8 cellular contexts compared by ENCODE assay signal in genomic region chr11:35077709-35078695, GRCh38.
DNase-seq lines count a peak whose midpoint lies in the region; ATAC-seq and TF ChIP-seq lines count a peak whose summit lies in the region.

No MANE protein-coding gene starts in this region.

- no peaks in the 10 kb centered on the region for H3K36me3 ChIP-seq in osteoblast (ENCODE audit: insufficient read depth, low read length)

- TF ChIP-seq POLR2A in NB4 (IDR thresholded peaks at IDR 0.05; ENCODE audit: extremely low read depth, insufficient read length): no peak

- peaks cover 27% of the 10 kb centered on the region for H3K4me1 ChIP-seq in osteoblast (ENCODE audit: insufficient read depth, low read length)

- TF ChIP-seq CTCF in NB4 (IDR thresholded peaks at IDR 0.05; ENCODE audit: low read depth, low read length) (no peak), osteoblast (IDR thresholded peaks at IDR 0.05; ENCODE audit: extremely low read depth, low read depth, low read length) (no peak)

- H2AFZ ChIP-seq in osteoblast (ENCODE audit: low read length): peak overlapping the region; percentile 70

- H3K4me2 ChIP-seq in osteoblast (ENCODE audit: insufficient read depth, low read length): peak overlapping the region; percentile 21

- peak; percentile 87 for DNase-seq in NB4 (ENCODE audit: low read depth)
- peak; percentile 80 for DNase-seq in activated effector memory CD4-positive, alpha-beta T cell treated with anti-CD3 and anti-CD28 coated beads, Interleukin-2, amount 50 U/mL, for 16 hours
- DNase-seq in osteoblast (ENCODE audit: insufficient read length, low spot score, missing footprints): peak; percentile 15
- DNase-seq in mucosa of gallbladder (ENCODE audit: low spot score): no peak
- no peak for DNase-seq in NCI-H774 (lab: John Stamatoyannopoulos, UW)
- DNase-seq in iPS-NIHi11 (ENCODE audit: low spot score): no peak

- peak overlapping the region; percentile 70 for H3K27ac ChIP-seq in osteoblast (ENCODE audit: low read depth, low read length)

- H3K4me3 ChIP-seq in NB4 (ENCODE audit: low read depth, low read length) (no peak overlapping the region), osteoblast (ENCODE audit: insufficient read depth, low read length) (no peak overlapping the region)

- H3K27me3 ChIP-seq in osteoblast (ENCODE audit: insufficient read depth, low read length): no peaks in the 10 kb centered on the region

- H4K20me1 ChIP-seq in osteoblast (ENCODE audit: insufficient read depth, low read length): no peaks in the 10 kb centered on the region

- ATAC-seq in GM18498 (IDR thresholded peaks at IDR 0.05; ENCODE audit: unreplicated experiment) (peak; percentile 51), HG02588 (IDR thresholded peaks at IDR 0.05; ENCODE audit: unreplicated experiment) (peak; percentile 43)

- no peaks in the 10 kb centered on the region for H3K79me2 ChIP-seq in osteoblast (ENCODE audit: insufficient read depth, low read length)

- no peaks in the 10 kb centered on the region for H3K9me3 ChIP-seq in osteoblast (ENCODE audit: low read depth, low read length)

Comparison
In these comparisons a context has a peak if more than half of its experiments do, and no peak if none do; other contexts are left out.
1. DNase-seq: peak in NB4 (single experiment), activated effector memory CD4-positive, alpha-beta T cell treated with anti-CD3 and anti-CD28 coated beads, Interleukin-2, amount 50 U/mL, for 16 hours (single experiment) and osteoblast (single experiment); none in mucosa of gallbladder (single experiment), NCI-H774 (single experiment) and iPS-NIHi11 (single experiment).